Comparison of ENCODE assay signal across 10 cellular contexts in genomic region chr3:188507244-188507720, GRCh38.
DNase-seq lines count a peak whose midpoint lies in the region; ATAC-seq and TF ChIP-seq lines count a peak whose summit lies in the region.
"Had no signal": no experiment of that assay in that cellular context is flagged by ENCODE, and none has a peak within 500 bp of the region (broad histone marks: within the 10 kb centered on the region; RNA-seq: fewer than 3 reads in every experiment).

No MANE protein-coding gene starts in this region.

- H2AFZ ChIP-seq in Loucy (ENCODE audit: low read length) = no peak overlapping the region

- peaks cover 14% of the 10 kb centered on the region for H3K4me1 ChIP-seq in Loucy (ENCODE audit: insufficient read depth, low read length, poor library complexity, severe bottlenecking)
- H3K4me1 ChIP-seq in left lung = peaks cover 7 to 36% of the 10 kb centered on the region in 2 donors

- H3K4me3 ChIP-seq in Loucy (ENCODE audit: low read length, poor library complexity, severe bottlenecking) = peak overlapping the region; percentile 27
- H3K4me3 ChIP-seq in left lung = no peak overlapping the region

- no peaks in the 10 kb centered on the region for H4K20me1 ChIP-seq in Loucy (ENCODE audit: insufficient read depth, low read length, poor library complexity, severe bottlenecking)

- TF ChIP-seq CTCF in Loucy (conservative IDR thresholded peaks at IDR 0.05; ENCODE audit: low read length) (no peak), chondrocyte (IDR thresholded peaks at IDR 0.05) (no peak), left lung (IDR thresholded peaks at IDR 0.05) (no peak)

- H3K9me2 ChIP-seq in Loucy (replicated peaks; ENCODE audit: low read depth, low read length) = no peaks in the 10 kb centered on the region

- peak; percentile 86 for ATAC-seq in left lung
- ATAC-seq in HG02970 (IDR thresholded peaks at IDR 0.05; ENCODE audit: low FRiP score, unreplicated experiment) = no peak
- ATAC-seq: activated CD4-positive, alpha-beta T cell treated with anti-CD3 and anti-CD28 coated beads for 36 hours had no signal

- peak overlapping the region; percentile 95 for H3K27ac Mint-ChIP-seq in chondrocyte (ENCODE audit: unreplicated experiment)
- H3K27ac Mint-ChIP-seq: activated CD4-positive, alpha-beta T cell treated with anti-CD3 and anti-CD28 coated beads for 36 hours had no signal

- H3K4me3 Mint-ChIP-seq in chondrocyte (ENCODE audit: unreplicated experiment) = peak overlapping the region; percentile 24
- H3K4me3 Mint-ChIP-seq: activated CD4-positive, alpha-beta T cell treated with anti-CD3 and anti-CD28 coated beads for 36 hours had no signal

- H3K9ac ChIP-seq in Loucy (ENCODE audit: low read depth, low read length, poor library complexity, severe bottlenecking) = no peak overlapping the region

- no peaks in the 10 kb centered on the region for H3K27me3 ChIP-seq in Loucy (ENCODE audit: insufficient read depth, low read length, poor library complexity, severe bottlenecking)
- no peaks in the 10 kb centered on the region for H3K27me3 ChIP-seq in left lung

- peak overlapping the region; percentile 55 for H3K4me2 ChIP-seq in Loucy (ENCODE audit: low read depth, low read length, poor library complexity, severe bottlenecking)

- peaks cover 16% of the 10 kb centered on the region for H3K36me3 Mint-ChIP-seq in chondrocyte (ENCODE audit: low read depth)

- H3K27ac ChIP-seq in left lung = peak overlapping the region in 1 of 2 donors; percentile 38
- H3K27ac ChIP-seq: epithelial cell of prostate had no signal

- H3K9me3 ChIP-seq in Loucy (ENCODE audit: insufficient read depth, low read depth, low read length) (peaks cover 13% of the 10 kb centered on the region), left lung (peaks cover 6 to 21% of the 10 kb centered on the region in 2 donors)

- no peaks in the 10 kb centered on the region for H3K27me3 Mint-ChIP-seq in chondrocyte (ENCODE audit: low read depth)
- H3K27me3 Mint-ChIP-seq: activated CD4-positive, alpha-beta T cell treated with anti-CD3 and anti-CD28 coated beads for 36 hours had no signal

- H3K79me2 ChIP-seq in Loucy (ENCODE audit: insufficient read depth, low read length) = no peaks in the 10 kb centered on the region

- H3K9me3 Mint-ChIP-seq in chondrocyte (ENCODE audit: low read depth) = peaks cover 18% of the 10 kb centered on the region

- H3K4me1 Mint-ChIP-seq in chondrocyte (ENCODE audit: low read depth) = peaks cover 67% of the 10 kb centered on the region

- no peaks in the 10 kb centered on the region for H3F3A ChIP-seq in Loucy (ENCODE audit: low read depth)

- no peaks in the 10 kb centered on the region for H3K36me3 ChIP-seq in Loucy (ENCODE audit: insufficient read depth, low read length)
- H3K36me3 ChIP-seq in left lung = no peaks in the 10 kb centered on the region

- intact Hi-C loops in left lung (cut with DNase I) = no loop called here

- peak; percentile 30 for DNase-seq in A172 (ENCODE audit: low spot score)
- no peak for DNase-seq in chondrocyte (ENCODE audit: low spot score)
- peak in 1 of 2 donors; percentile 44 for DNase-seq in left lung
- no peak for DNase-seq in activated T-cell treated with anti-CD3 and anti-CD28 coated beads for 4 hours
- no peak for DNase-seq in cerebellar nuclear complex (lab: John Stamatoyannopoulos, UW)
- no peak for DNase-seq in activated naive CD4-positive, alpha-beta T cell treated with Interleukin-2 at 50 U/mL for 16 hours
- DNase-seq: activated CD4-positive, alpha-beta T cell treated with anti-CD3 and anti-CD28 coated beads for 36 hours had no signal
